ENCODE assay signal across 26 cellular contexts in genomic region chr2:160140001-160140400, GRCh38.
A peak's percentile ranks its signal among the peaks of the same experiment; 100 is the strongest.
DNase-seq lines count a peak whose midpoint lies in the region; ATAC-seq, FAIRE-seq and TF ChIP-seq lines count a peak whose summit lies in the region.
"Had no signal": no experiment of that assay in that cellular context is flagged by ENCODE, and none has a peak within 500 bp of the region (broad histone marks: within the 10 kb centered on the region; RNA-seq: fewer than 3 reads in every experiment).

No MANE protein-coding gene starts in this region.

- no peaks in the 10 kb centered on the region for H3K27me3 Mint-ChIP-seq in nephron (ENCODE audit: low read depth)
- peaks cover 4 to 7% (median 6%) of the 10 kb centered on the region in 3 donors for H3K27me3 Mint-ChIP-seq in immature natural killer cell (ENCODE audit: low read depth in 3 of 3)

- peak overlapping the region; percentile 24; the same call in 1 of the 2 replicates for H3K27ac ChIP-seq in SJSA1
- H3K27ac ChIP-seq: KMS-11, testis had no signal

- H3K4me1 Mint-ChIP-seq in nephron (peaks cover 28% of the 10 kb centered on the region), immature natural killer cell (peaks cover 0 to 4% of the 10 kb centered on the region in 2 donors)
- H3K4me1 Mint-ChIP-seq in stimulated activated effector memory CD8-positive, alpha-beta T cell treated with anti-CD3 and anti-CD28 coated beads, Interleukin-12 subunit alpha, Interleukin-12 subunit beta, amount 100 ng/mL, for 72 hours: no peaks in the 10 kb centered on the region
- H3K4me1 Mint-ChIP-seq: naive thymus-derived CD8-positive, alpha-beta T cell; stimulated activated naive B cell treated with anti-CD40 and anti-IgM and Interleukin-4, amounts not matched to agents 10 μg/mL and 1 μg/mL and 100 μg/mL, for 72 hours had no signal

- no peak for ATAC-seq in stimulated activated effector memory CD8-positive, alpha-beta T cell treated with anti-CD3 and anti-CD28 coated beads, Interleukin-12 subunit alpha, Interleukin-12 subunit beta, amount 100 ng/mL, for 72 hours
- ATAC-seq: activated CD8-positive, alpha-beta T cell treated with anti-CD3 and anti-CD28 coated beads, Interleukin-2, amount 10 ng/mL, durations not matched to agents 7 days and 5 days; CD8-positive, alpha-beta T cell; naive thymus-derived CD8-positive, alpha-beta T cell; stimulated activated naive B cell treated with anti-CD40 and anti-IgM and Interleukin-4, amounts not matched to agents 10 μg/mL and 1 μg/mL and 100 μg/mL, for 72 hours had no signal

- no peaks in the 10 kb centered on the region for H3K9me3 ChIP-seq in SJSA1 (replicated peaks)
- H3K9me3 ChIP-seq: testis had no signal

- H3K36me3 ChIP-seq in SJSA1: no peaks in the 10 kb centered on the region

- no peak for DNase-seq in SJSA1 (ENCODE audit: low read depth in 1 of 2, low spot score in 2 of 2)
- DNase-seq in stimulated activated effector memory CD8-positive, alpha-beta T cell treated with anti-CD3 and anti-CD28 coated beads, Interleukin-12 subunit alpha, Interleukin-12 subunit beta, amount 100 ng/mL, for 72 hours (ENCODE audit: low spot score in 2 of 2): no peak
- DNase-seq in COLO829 (ENCODE audit: low spot score): no peak
- no peak for DNase-seq in immature natural killer cell
- DNase-seq in C1 segment of cervical spinal cord (lab: John Stamatoyannopoulos, UW): no peak
- DNase-seq: activated CD4-positive, alpha-beta T cell treated with anti-CD3 and anti-CD28 coated beads for 1 hour; activated CD8-positive, alpha-beta T cell treated with anti-CD3 and anti-CD28 coated beads, Interleukin-2, amount 10 ng/mL, durations not matched to agents 7 days and 5 days; activated naive CD4-positive, alpha-beta T cell; activated T-cell treated with anti-CD3 and anti-CD28 coated beads, Interleukin-2, amount 50 U/mL, for 1 hour; amygdala; caudate nucleus; CD8-positive, alpha-beta T cell; DMS79 treated with DMSO at 0.1 percent for 48 hours; left cardiac atrium; mesendoderm; naive thymus-derived CD8-positive, alpha-beta T cell; NCI-H1694 treated with DMSO at 0.1 percent for 48 hours; stimulated activated CD4-positive, alpha-beta T cell treated with anti-CD3 and anti-CD28 coated beads, Interleukin-2, amount 100 ng/mL, for 24 hours; stimulated activated naive B cell treated with anti-CD40 and anti-IgM and Interleukin-4, amounts not matched to agents 10 μg/mL and 1 μg/mL and 100 μg/mL, for 72 hours; testis had no signal

- peak; percentile 26 for FAIRE-seq in endometrium (lab: Jason Lieb, UNC)
- FAIRE-seq: GM12892, GM19239, HTR-8/SVneo had no signal

- H3K4me3 ChIP-seq in SJSA1: no peak overlapping the region
- H3K4me3 ChIP-seq: testis had no signal

- no peaks in the 10 kb centered on the region; the same call in 1 of the 2 replicates for H3K27me3 ChIP-seq in SJSA1 (replicated peaks)
- H3K27me3 ChIP-seq: testis had no signal

- TF ChIP-seq CTCF in nephron (IDR thresholded peaks at IDR 0.05; ENCODE audit: unreplicated experiment in 3 of 3): no peak

- H3K9me3 Mint-ChIP-seq in nephron: no peaks in the 10 kb centered on the region
- no peaks in the 10 kb centered on the region for H3K9me3 Mint-ChIP-seq in stimulated activated effector memory CD8-positive, alpha-beta T cell treated with anti-CD3 and anti-CD28 coated beads, Interleukin-12 subunit alpha, Interleukin-12 subunit beta, amount 100 ng/mL, for 72 hours
- H3K9me3 Mint-ChIP-seq in immature natural killer cell: no peaks in the 10 kb centered on the region
- H3K9me3 Mint-ChIP-seq: CD8-positive, alpha-beta T cell; stimulated activated naive B cell treated with anti-CD40 and anti-IgM and Interleukin-4, amounts not matched to agents 10 μg/mL and 1 μg/mL and 100 μg/mL, for 72 hours had no signal

- H3K4me3 Mint-ChIP-seq in nephron: no peak overlapping the region
- no peak overlapping the region for H3K4me3 Mint-ChIP-seq in stimulated activated effector memory CD8-positive, alpha-beta T cell treated with anti-CD3 and anti-CD28 coated beads, Interleukin-12 subunit alpha, Interleukin-12 subunit beta, amount 100 ng/mL, for 72 hours
- no peak overlapping the region for H3K4me3 Mint-ChIP-seq in immature natural killer cell
- H3K4me3 Mint-ChIP-seq: activated CD8-positive, alpha-beta T cell treated with anti-CD3 and anti-CD28 coated beads, Interleukin-2, amount 10 ng/mL, durations not matched to agents 7 days and 5 days; CD8-positive, alpha-beta T cell; naive thymus-derived CD8-positive, alpha-beta T cell; stimulated activated naive B cell treated with anti-CD40 and anti-IgM and Interleukin-4, amounts not matched to agents 10 μg/mL and 1 μg/mL and 100 μg/mL, for 72 hours had no signal

- H3K27ac Mint-ChIP-seq in nephron (peak overlapping the region; percentile 37 to 51 (median 42)), immature natural killer cell (no peak overlapping the region)
- no peak overlapping the region for H3K27ac Mint-ChIP-seq in stimulated activated effector memory CD8-positive, alpha-beta T cell treated with anti-CD3 and anti-CD28 coated beads, Interleukin-12 subunit alpha, Interleukin-12 subunit beta, amount 100 ng/mL, for 72 hours
- H3K27ac Mint-ChIP-seq: activated CD8-positive, alpha-beta T cell treated with anti-CD3 and anti-CD28 coated beads, Interleukin-2, amount 10 ng/mL, durations not matched to agents 7 days and 5 days; CD8-positive, alpha-beta T cell; naive thymus-derived CD8-positive, alpha-beta T cell; stimulated activated naive B cell treated with anti-CD40 and anti-IgM and Interleukin-4, amounts not matched to agents 10 μg/mL and 1 μg/mL and 100 μg/mL, for 72 hours had no signal

- H3K36me3 Mint-ChIP-seq in nephron (ENCODE audit: low read depth): no peaks in the 10 kb centered on the region
- H3K36me3 Mint-ChIP-seq in stimulated activated effector memory CD8-positive, alpha-beta T cell treated with anti-CD3 and anti-CD28 coated beads, Interleukin-12 subunit alpha, Interleukin-12 subunit beta, amount 100 ng/mL, for 72 hours: no peaks in the 10 kb centered on the region
- H3K36me3 Mint-ChIP-seq in immature natural killer cell: no peaks in the 10 kb centered on the region
- H3K36me3 Mint-ChIP-seq: CD8-positive, alpha-beta T cell; naive thymus-derived CD8-positive, alpha-beta T cell; stimulated activated naive B cell treated with anti-CD40 and anti-IgM and Interleukin-4, amounts not matched to agents 10 μg/mL and 1 μg/mL and 100 μg/mL, for 72 hours had no signal

- peaks cover 18% of the 10 kb centered on the region for H3K4me1 ChIP-seq in SJSA1 (replicated peaks)
- H3K4me1 ChIP-seq: testis had no signal

Comparison
In these comparisons a context has a peak if more than half of its experiments do, and no peak if none do; other contexts are left out.
1. H3K27ac Mint-ChIP-seq: peak in nephron (3 of 3); none in stimulated activated effector memory CD8-positive, alpha-beta T cell treated with anti-CD3 and anti-CD28 coated beads, Interleukin-12 subunit alpha, Interleukin-12 subunit beta, amount 100 ng/mL, for 72 hours (single experiment) and immature natural killer cell (0 of 6).